7 cellular contexts compared by ENCODE assay signal in the genomic region with DNA sequence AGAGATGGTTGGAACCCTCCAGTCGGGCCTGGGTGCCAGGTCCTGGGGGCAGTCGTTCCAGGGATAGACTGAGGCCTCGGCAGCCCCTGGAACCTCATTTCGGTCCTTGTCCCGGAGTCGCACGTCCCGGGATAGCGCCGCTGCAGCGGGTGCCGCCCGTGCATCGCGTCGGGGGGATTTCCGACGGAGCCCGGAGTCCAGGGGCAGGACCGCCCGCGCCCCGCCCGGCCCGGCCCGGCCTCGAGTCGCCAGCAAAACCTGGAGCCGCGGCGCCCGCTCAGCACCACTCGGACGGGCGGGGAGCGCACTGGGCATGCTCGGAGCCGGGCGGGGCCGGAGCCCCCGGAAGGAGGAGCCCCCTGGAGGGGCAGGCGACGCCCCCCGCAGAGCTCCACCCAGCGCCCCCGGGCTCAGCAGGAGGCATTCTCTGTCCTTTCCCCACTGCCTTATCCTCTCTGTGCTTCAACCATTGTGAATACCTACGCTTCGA. TPM values are rescaled to one million over a fixed set of nuclear protein-coding genes. Genes with fewer than 3 reads are reported as not detected.
DNase-seq lines count a peak whose midpoint lies in the region; ATAC-seq, FAIRE-seq and TF ChIP-seq lines count a peak whose summit lies in the region.

No MANE protein-coding gene starts in this region.

- H3K4me3 ChIP-seq in bronchial epithelial cell (ENCODE audit: low read depth, low read length): peak overlapping the region; percentile 34
- peak overlapping the region; percentile 46 for H3K4me3 ChIP-seq in upper lobe of right lung

- intact Hi-C loops in left colon (cut with DNase I, micrococcal nuclease) (no loop called here), upper lobe of right lung (cut with DNase I) (no loop called here)

- H3K36me3 ChIP-seq in bronchial epithelial cell (ENCODE audit: control insufficient read depth, insufficient read depth, low read length) (no peaks in the 10 kb centered on the region), upper lobe of right lung (no peaks in the 10 kb centered on the region)

- H3K9me3 ChIP-seq in upper lobe of right lung: no peaks in the 10 kb centered on the region

- ATAC-seq in left colon (peak; percentile 78), upper lobe of right lung (peak; percentile 93), HG03139 (IDR thresholded peaks at IDR 0.05; ENCODE audit: unreplicated experiment) (no peak), HG02870 (IDR thresholded peaks at IDR 0.05; ENCODE audit: unreplicated experiment) (no peak)

- peak; percentile 65 for DNase-seq in M059J (ENCODE audit: low read depth)
- DNase-seq in bronchial epithelial cell (ENCODE audit: low read depth): no peak
- DNase-seq in left colon: peak; percentile 66 to 81
- peak; percentile 89 for DNase-seq in upper lobe of right lung
- no peak for DNase-seq in NCI-H345 treated with DMSO at 0.1 percent for 48 hours (lab: John Stamatoyannopoulos, UW; ENCODE audit: unreplicated experiment)

- no peak for FAIRE-seq in bronchial epithelial cell (lab: Jason Lieb, UNC)

- TF ChIP-seq CTCF in bronchial epithelial cell (IDR thresholded peaks at IDR 0.05; ENCODE audit: insufficient read depth, low read length, severe bottlenecking) (no peak), upper lobe of right lung (IDR thresholded peaks at IDR 0.05) (no peak)

- H3K27ac ChIP-seq in upper lobe of right lung: no peak overlapping the region

- H3K4me1 ChIP-seq in upper lobe of right lung: no peaks in the 10 kb centered on the region

- H3K27me3 ChIP-seq in bronchial epithelial cell (ENCODE audit: control insufficient read depth, insufficient read depth, low read length): no peaks in the 10 kb centered on the region
- H3K27me3 ChIP-seq in upper lobe of right lung: peaks cover 54% of the 10 kb centered on the region

RNA-seq across cellular contexts. Expression of gene PTPN3, which starts 1.6 kb away (rescaled TPM):
- 7.3 and 9.9 TPM in 2 replicates for total RNA-seq in M059J (2014; rRNA removed; shearing (Covaris generic))
- 14.2 and 26.2 TPM in 2 replicates for total RNA-seq in bronchial epithelial cell
- total RNA-seq in left colon: 10 to 100 TPM; 27.7 to 29.4 TPM
- 17.1 TPM for total RNA-seq in upper lobe of right lung

Comparison
In these comparisons a context has a peak if more than half of its experiments do, and no peak if none do; other contexts are left out.
1. DNase-seq: peak in M059J (single experiment), left colon (2 of 2) and upper lobe of right lung (single experiment); none in bronchial epithelial cell (single experiment) and NCI-H345 treated with DMSO at 0.1 percent for 48 hours (single experiment).
2. ATAC-seq: peak in left colon (single experiment) and upper lobe of right lung (single experiment); none in HG03139 (single experiment) and HG02870 (single experiment).